Comparison of ENCODE assay signal across 8 cellular contexts in the genomic region with DNA sequence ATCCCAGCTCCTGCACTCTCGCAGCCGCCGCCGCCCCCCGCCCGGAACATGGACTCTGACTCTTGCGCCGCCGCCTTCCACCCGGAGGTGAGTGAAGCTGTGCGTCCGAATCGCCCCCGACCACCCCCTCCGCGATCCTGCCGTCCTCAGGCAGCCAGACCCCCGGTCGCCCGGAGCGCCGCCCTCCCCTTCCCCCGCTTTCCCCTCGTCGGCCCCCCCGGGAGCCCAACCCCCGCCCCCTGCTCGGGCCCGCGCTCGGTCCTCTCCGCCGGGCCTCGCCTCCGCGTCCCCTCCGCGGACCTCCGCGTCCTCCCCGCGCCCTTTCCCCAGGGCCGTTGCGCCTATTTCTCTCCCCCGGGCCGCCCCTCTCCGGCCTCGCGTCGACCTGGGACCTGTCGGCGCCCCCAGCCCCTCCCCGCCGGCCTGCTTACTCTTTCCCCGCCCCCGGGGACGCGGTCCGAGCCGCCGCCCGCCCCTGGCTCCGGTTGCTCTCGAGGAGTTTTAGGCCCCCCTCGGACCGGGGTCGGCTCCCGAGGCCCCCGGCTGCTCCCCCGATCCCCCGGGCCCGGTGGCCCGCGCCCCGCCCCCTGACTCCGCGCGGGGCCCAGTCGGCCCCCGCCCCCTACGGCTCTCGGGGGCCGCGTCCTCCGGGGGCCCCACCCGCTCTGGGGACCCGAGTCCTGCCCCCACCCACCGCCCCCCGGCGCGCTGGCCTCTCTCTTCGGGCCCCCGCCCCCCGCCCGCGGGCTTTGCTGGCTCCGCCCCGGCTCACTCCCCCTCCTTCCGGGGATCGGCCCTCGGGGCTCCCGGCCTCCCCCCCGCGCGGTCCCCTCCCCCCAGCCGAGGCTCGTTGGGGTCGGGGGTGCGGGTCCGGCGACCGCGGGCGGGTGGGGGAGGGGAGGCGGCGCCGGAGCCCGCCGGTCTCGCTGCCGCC. TPM values are rescaled to one million over a fixed set of nuclear protein-coding genes. Genes with fewer than 3 reads are reported as not detected.
A peak's percentile ranks its signal among the peaks of the same experiment; 100 is the strongest.
DNase-seq lines count a peak whose midpoint lies in the region; ATAC-seq and TF ChIP-seq lines count a peak whose summit lies in the region.

No MANE protein-coding gene starts in this region.

- peak overlapping the region; percentile 86; the same call in 1 of the 2 replicates for H3K14ac ChIP-seq in H9 (ENCODE audit: insufficient read depth, low read length)

- H3K36me3 ChIP-seq in right lobe of liver, result no peaks in the 10 kb centered on the region

- no peak overlapping the region for H2BK20ac ChIP-seq in H9 (ENCODE audit: low read depth, low read length, poor library complexity, severe bottlenecking)

- H2BK12ac ChIP-seq in H9 (ENCODE audit: insufficient read length, low read depth, low read length), result no peak overlapping the region

- H3K79me2 ChIP-seq in H9 (ENCODE audit: insufficient read depth, low read length), result peaks cover 15% of the 10 kb centered on the region; the same call in 1 of the 2 replicates

- H3K9me3 Mint-ChIP-seq in H9, result no peaks in the 10 kb centered on the region
- no peaks in the 10 kb centered on the region for H3K9me3 Mint-ChIP-seq in activated B cell treated with CpG ODN at 0.5 μM for 24 hours
- no peaks in the 10 kb centered on the region for H3K9me3 Mint-ChIP-seq in dendritic cell treated with granulocyte-macrophage colony-stimulating factor and Interleukin-4, amounts not matched to agents 40 ng/mL and 50 ng/mL, for 4 days
- H3K9me3 Mint-ChIP-seq in stimulated activated effector memory CD8-positive, alpha-beta T cell treated with anti-CD3 and anti-CD28 coated beads, Interleukin-12 subunit alpha, Interleukin-12 subunit beta, amount 100 ng/mL, for 72 hours, result no peaks in the 10 kb centered on the region

- TF ChIP-seq CTCF in H9 (conservative IDR thresholded peaks at IDR 0.05) (no peak), activated B cell treated with CpG ODN at 0.5 μM for 24 hours (IDR thresholded peaks at IDR 0.05) (no peak), right lobe of liver (IDR thresholded peaks at IDR 0.05) (no peak)

- H3K9me3 ChIP-seq in H9 (ENCODE audit: control insufficient read depth, low read depth, low read length), result no peaks in the 10 kb centered on the region
- no peaks in the 10 kb centered on the region for H3K9me3 ChIP-seq in right lobe of liver

- no peak overlapping the region for H3K27ac ChIP-seq in H9 (ENCODE audit: insufficient read length, low read depth, low read length)
- H3K27ac ChIP-seq in right lobe of liver, result peak overlapping the region; percentile 47 to 85 (median 68)

- H3K27me3 ChIP-seq in H9 (ENCODE audit: insufficient read depth, low read length), result no peaks in the 10 kb centered on the region
- H3K27me3 ChIP-seq in right lobe of liver, result no peaks in the 10 kb centered on the region

- no peak overlapping the region for H3K23ac ChIP-seq in H9 (ENCODE audit: insufficient read length, low read depth, low read length)

- H3K27ac Mint-ChIP-seq in H9 (no peak overlapping the region), activated B cell treated with CpG ODN at 0.5 μM for 24 hours (peak overlapping the region; percentile 18)
- peak overlapping the region; percentile 83 for H3K27ac Mint-ChIP-seq in dendritic cell treated with granulocyte-macrophage colony-stimulating factor and Interleukin-4, amounts not matched to agents 40 ng/mL and 50 ng/mL, for 4 days
- H3K27ac Mint-ChIP-seq in stimulated activated effector memory CD8-positive, alpha-beta T cell treated with anti-CD3 and anti-CD28 coated beads, Interleukin-12 subunit alpha, Interleukin-12 subunit beta, amount 100 ng/mL, for 72 hours, result no peak overlapping the region

- H2BK120ac ChIP-seq in H9 (ENCODE audit: low read depth, low read length, poor library complexity, severe bottlenecking), result no peak overlapping the region

- H2BK5ac ChIP-seq in H9 (ENCODE audit: insufficient read length, low read length), result no peak overlapping the region

- H4K91ac ChIP-seq in H9 (ENCODE audit: insufficient read length, low read depth, low read length), result no peak overlapping the region

- POLR2A ChIA-PET in activated B cell treated with CpG ODN at 0.5 μM for 24 hours (lab: Charles Lee), result interaction anchor here (0.7 to 4.3 kb wide), 5 partner anchors 10 to 170 kb away, joined by 3 to 64 read pairs (median 3); partner anchors contain the start of genes KLHL21, THAP3 and ZBTB48

- peaks cover 17% of the 10 kb centered on the region for H3K23me2 ChIP-seq in H9 (ENCODE audit: insufficient read length, low read depth, low read length, poor library complexity, severe bottlenecking)

- H3K36me3 Mint-ChIP-seq in H9 (ENCODE audit: insufficient read depth in 1 of 3, low read depth in 3 of 3), result peaks cover 7 to 32% (median 23%) of the 10 kb centered on the region in 3 experiments; a peak in 6 of 7 replicates
- peaks cover 3% of the 10 kb centered on the region for H3K36me3 Mint-ChIP-seq in activated B cell treated with CpG ODN at 0.5 μM for 24 hours (ENCODE audit: low read depth)
- peaks cover 35% of the 10 kb centered on the region for H3K36me3 Mint-ChIP-seq in dendritic cell treated with granulocyte-macrophage colony-stimulating factor and Interleukin-4, amounts not matched to agents 40 ng/mL and 50 ng/mL, for 4 days (ENCODE audit: low read depth)
- peaks cover 29% of the 10 kb centered on the region for H3K36me3 Mint-ChIP-seq in stimulated activated effector memory CD8-positive, alpha-beta T cell treated with anti-CD3 and anti-CD28 coated beads, Interleukin-12 subunit alpha, Interleukin-12 subunit beta, amount 100 ng/mL, for 72 hours

- no peak overlapping the region for H4K8ac ChIP-seq in H9 (replicated peaks; ENCODE audit: insufficient read length, low read depth, low read length)

- H2BK15ac ChIP-seq in H9 (ENCODE audit: low read depth, low read length), result no peak overlapping the region

- H3K4me3 Mint-ChIP-seq in H9 (peak overlapping the region; percentile 75 to 85), activated B cell treated with CpG ODN at 0.5 μM for 24 hours (peak overlapping the region; percentile 85)
- peak overlapping the region; percentile 92 for H3K4me3 Mint-ChIP-seq in dendritic cell treated with granulocyte-macrophage colony-stimulating factor and Interleukin-4, amounts not matched to agents 40 ng/mL and 50 ng/mL, for 4 days
- peak overlapping the region; percentile 89 for H3K4me3 Mint-ChIP-seq in stimulated activated effector memory CD8-positive, alpha-beta T cell treated with anti-CD3 and anti-CD28 coated beads, Interleukin-12 subunit alpha, Interleukin-12 subunit beta, amount 100 ng/mL, for 72 hours

- H3K9ac ChIP-seq in H9 (ENCODE audit: extremely low read depth, insufficient read length, low read length), result no peak overlapping the region

- in situ Hi-C loops in ACHN (cut with HindIII; ENCODE audit: low pct_ligation_motif_present, low pct_unique_long_range_greater_than_20kb, low sequenced_read_pairs), result no loop called here

- intact Hi-C loops in activated B cell treated with CpG ODN at 0.5 μM for 24 hours (cut with micrococcal nuclease) (loop anchor here (5.0 to 10.0 kb wide), 3 partner anchors 222 to 1171 kb away; partner anchors contain the start of genes ACOT7 and PER3), right lobe of liver (cut with DNase I) (no loop called here)
- intact Hi-C loops in dendritic cell treated with granulocyte-macrophage colony-stimulating factor and Interleukin-4, amounts not matched to agents 40 ng/mL and 50 ng/mL, for 4 days (cut with micrococcal nuclease), result no loop called here

- H3K4me1 Mint-ChIP-seq in H9, result peaks cover 13 to 15% of the 10 kb centered on the region in 2 experiments
- peaks cover 15% of the 10 kb centered on the region for H3K4me1 Mint-ChIP-seq in activated B cell treated with CpG ODN at 0.5 μM for 24 hours
- H3K4me1 Mint-ChIP-seq in dendritic cell treated with granulocyte-macrophage colony-stimulating factor and Interleukin-4, amounts not matched to agents 40 ng/mL and 50 ng/mL, for 4 days (ENCODE audit: low read depth), result peaks cover 33% of the 10 kb centered on the region
- peaks cover 26% of the 10 kb centered on the region for H3K4me1 Mint-ChIP-seq in stimulated activated effector memory CD8-positive, alpha-beta T cell treated with anti-CD3 and anti-CD28 coated beads, Interleukin-12 subunit alpha, Interleukin-12 subunit beta, amount 100 ng/mL, for 72 hours

- no peak overlapping the region for H2AK5ac ChIP-seq in H9 (ENCODE audit: insufficient read length, low read length)

- H3K27me3 Mint-ChIP-seq in H9 (ENCODE audit: low read depth) (peaks cover 14% of the 10 kb centered on the region), activated B cell treated with CpG ODN at 0.5 μM for 24 hours (no peaks in the 10 kb centered on the region)
- peaks cover 8% of the 10 kb centered on the region for H3K27me3 Mint-ChIP-seq in dendritic cell treated with granulocyte-macrophage colony-stimulating factor and Interleukin-4, amounts not matched to agents 40 ng/mL and 50 ng/mL, for 4 days

- peak overlapping the region; percentile 63 for H3K18ac ChIP-seq in H9 (ENCODE audit: insufficient read length, low read depth, low read length)

- no peak for TF ChIP-seq POLR2A in right lobe of liver (IDR thresholded peaks at IDR 0.05)

- H4K5ac ChIP-seq in H9 (ENCODE audit: insufficient read length, low read depth, low read length), result no peak overlapping the region

- no peak overlapping the region for H3K56ac ChIP-seq in H9 (ENCODE audit: insufficient read length, low read depth, low read length)

- peak overlapping the region; percentile 82 to 88 (median 86) for H3K4me3 ChIP-seq in right lobe of liver

- DNase-seq in ACHN (peak; percentile 20), H9 (no peak), activated B cell treated with CpG ODN at 0.5 μM for 24 hours (peak; percentile 62), right lobe of liver (peak in 2 of 3 donors; percentile 70)
- DNase-seq in stimulated activated effector memory CD8-positive, alpha-beta T cell treated with anti-CD3 and anti-CD28 coated beads, Interleukin-12 subunit alpha, Interleukin-12 subunit beta, amount 100 ng/mL, for 72 hours (ENCODE audit: low spot score in 2 of 2), result peak; percentile 43 to 79

- no peak overlapping the region for H3K4ac ChIP-seq in H9 (ENCODE audit: low read depth, low read length)

- H4K20me1 ChIP-seq in H9 (ENCODE audit: control insufficient read depth, insufficient read depth, insufficient read length), result no peaks in the 10 kb centered on the region

- no peak overlapping the region for H2AFZ ChIP-seq in H9 (ENCODE audit: low read length)

- no CpG with 5 or more reads among the region's 121 CpGs for WGBS in H9 (ENCODE audit: extremely low coverage, insufficient read length, low lambda C conversion rate)
- 2% methylated on average over 18 of the region's 121 CpGs for WGBS in right lobe of liver (ENCODE audit: insufficient coverage, low coverage, low lambda C conversion rate, missing lambda C conversion rate)

- peaks cover 6% of the 10 kb centered on the region for H3K79me1 ChIP-seq in H9 (ENCODE audit: insufficient read depth, low read depth, low read length, poor library complexity, severe bottlenecking)

- ATAC-seq in activated B cell treated with CpG ODN at 0.5 μM for 24 hours (ENCODE audit: low read depth) (peak; percentile 3), right lobe of liver (no peak), GM21367 (IDR thresholded peaks at IDR 0.05; ENCODE audit: unreplicated experiment) (no peak), GM21529 (IDR thresholded peaks at IDR 0.05; ENCODE audit: unreplicated experiment) (no peak)
- ATAC-seq in stimulated activated effector memory CD8-positive, alpha-beta T cell treated with anti-CD3 and anti-CD28 coated beads, Interleukin-12 subunit alpha, Interleukin-12 subunit beta, amount 100 ng/mL, for 72 hours, result peak; percentile 3

- peak overlapping the region; percentile 42 for H3K4me2 ChIP-seq in H9 (ENCODE audit: insufficient read depth, insufficient read length, low read length)

- H3T11ph ChIP-seq in H9 (ENCODE audit: low read length), result no peak overlapping the region

- H3K4me1 ChIP-seq in H9 (ENCODE audit: insufficient read depth, low read length) (no peaks in the 10 kb centered on the region), right lobe of liver (peaks cover 0 to 11% (median 0%) of the 10 kb centered on the region in 4 donors)

- CTCF ChIA-PET in activated B cell treated with CpG ODN at 0.5 μM for 24 hours (lab: Charles Lee), result no interaction called here

RNA-seq across cellular contexts. Expression of gene PHF13, which starts 0.8 kb away (rescaled TPM):
- total RNA-seq in H9 (2021) (55.8 and 56.4 TPM in 2 replicates), activated B cell treated with CpG ODN at 0.5 μM for 24 hours (5.4 and 6.1 TPM in 2 replicates), right lobe of liver (1 to 10 TPM; 2.7 to 6.2 (median 4.5) TPM)

RNA-seq across cellular contexts. Expression of gene THAP3, which starts 10.4 kb away (rescaled TPM):
- total RNA-seq in H9 (2021) (14.0 and 15.3 TPM in 2 replicates), activated B cell treated with CpG ODN at 0.5 μM for 24 hours (16.2 and 21.3 TPM in 2 replicates), right lobe of liver (10 to 100 TPM in 4 of 6 experiments, 1 to 10 TPM in 2; 5.9 to 11.3 (median 10.3) TPM)

RNA-seq across cellular contexts. Expression of gene KLHL21, which starts 11.6 kb away (rescaled TPM):
- total RNA-seq in H9 (2021), result 31.9 and 32.7 TPM in 2 replicates
- total RNA-seq in activated B cell treated with CpG ODN at 0.5 μM for 24 hours, result 14.6 and 15.9 TPM in 2 replicates
- total RNA-seq in right lobe of liver, result 10 to 100 TPM; 12.1 to 24.6 (median 20.0) TPM

RNA-seq across cellular contexts. Expression of gene ZBTB48, which starts 34.5 kb away (rescaled TPM):
- total RNA-seq in H9 (2021), result 30.3 and 33.2 TPM in 2 replicates
- total RNA-seq in activated B cell treated with CpG ODN at 0.5 μM for 24 hours, result 53.2 and 53.8 TPM in 2 replicates
- 10 to 100 TPM in 4 of 6 experiments, 1 to 10 TPM in 2; 5.9 to 43.1 (median 19.5) TPM for total RNA-seq in right lobe of liver

RNA-seq across cellular contexts. Expression of gene TAS1R1, which starts 59.2 kb away (rescaled TPM):
- not detected in 2 replicates for total RNA-seq in H9 (2021)
- total RNA-seq in activated B cell treated with CpG ODN at 0.5 μM for 24 hours, result not detected in 2 replicates
- under 1 TPM in 1 of 6 experiments, not detected in 5; 0.26 TPM for total RNA-seq in right lobe of liver

Comparison
In these comparisons a context has a peak if more than half of its experiments do, and no peak if none do; other contexts are left out.
1. H3K27ac Mint-ChIP-seq: peak in activated B cell treated with CpG ODN at 0.5 μM for 24 hours (single experiment) and dendritic cell treated with granulocyte-macrophage colony-stimulating factor and Interleukin-4, amounts not matched to agents 40 ng/mL and 50 ng/mL, for 4 days (single experiment); none in H9 (0 of 3) and stimulated activated effector memory CD8-positive, alpha-beta T cell treated with anti-CD3 and anti-CD28 coated beads, Interleukin-12 subunit alpha, Interleukin-12 subunit beta, amount 100 ng/mL, for 72 hours (single experiment).
2. ATAC-seq: peak in activated B cell treated with CpG ODN at 0.5 μM for 24 hours (single experiment) and stimulated activated effector memory CD8-positive, alpha-beta T cell treated with anti-CD3 and anti-CD28 coated beads, Interleukin-12 subunit alpha, Interleukin-12 subunit beta, amount 100 ng/mL, for 72 hours (single experiment); none in right lobe of liver (0 of 4), GM21367 (single experiment) and GM21529 (single experiment).
3. Peak in every context shown above with its lines, with median percentiles within 50 percentile points of each other: H3K4me3 Mint-ChIP-seq.